8 cellular contexts compared by ENCODE assay signal in the genomic region with DNA sequence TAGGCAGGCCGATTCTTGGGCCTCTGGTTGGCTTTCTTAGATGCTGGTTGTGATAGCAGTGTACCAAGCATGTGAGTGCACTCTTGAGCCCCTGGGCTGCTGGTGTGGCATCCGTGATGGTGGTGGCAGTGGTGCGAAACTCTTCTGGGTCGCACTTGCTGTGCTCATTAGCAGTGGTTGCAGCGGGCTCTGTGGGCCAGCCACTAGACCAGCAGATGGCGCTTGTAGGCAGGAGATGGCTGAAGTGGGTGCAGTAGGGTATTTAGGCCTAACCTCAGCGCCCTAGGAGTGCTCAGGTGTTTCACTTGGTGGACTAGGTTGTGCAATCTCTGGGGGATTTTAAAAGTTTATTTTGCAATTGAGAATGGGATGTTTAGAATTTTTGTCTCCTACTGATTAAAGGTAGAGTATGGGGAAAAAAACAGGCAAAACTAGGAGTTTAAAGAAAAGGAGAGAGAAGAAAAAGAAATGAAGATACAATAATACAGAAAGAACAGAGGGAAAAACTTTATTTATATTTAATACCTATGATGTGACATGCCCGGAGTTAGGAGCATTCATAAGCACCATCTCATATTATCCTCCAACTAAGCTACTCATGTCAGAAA. TPM values are rescaled to one million over a fixed set of nuclear protein-coding genes. Genes with fewer than 3 reads are reported as not detected.
DNase-seq lines count a peak whose midpoint lies in the region; ATAC-seq and TF ChIP-seq lines count a peak whose summit lies in the region.

No MANE protein-coding gene starts in this region.

- TF ChIP-seq CTCF in choroid plexus epithelial cell (conservative IDR thresholded peaks at IDR 0.05; ENCODE audit: low read depth, low read length), result peak; percentile 93
- TF ChIP-seq CTCF in right lobe of liver (IDR thresholded peaks at IDR 0.05), result peak; percentile 44 to 74 (median 58)

- H3K9me3 ChIP-seq in right lobe of liver, result peaks cover 0 to 4% (median 2%) of the 10 kb centered on the region in 4 donors

- ATAC-seq in right lobe of liver, result peak; percentile 50 to 66 (median 62)
- no peak for ATAC-seq in GM19463 (IDR thresholded peaks at IDR 0.05; ENCODE audit: unreplicated experiment)

- no peak for TF ChIP-seq POLR2A in right lobe of liver (IDR thresholded peaks at IDR 0.05)

- DNase-seq in SKM-1 treated with dmso at 0.1 percent for 144 hours (lab: John Stamatoyannopoulos, UW; ENCODE audit: unreplicated experiment) (peak; percentile 31), SKM-1 (lab: John Stamatoyannopoulos, UW; ENCODE audit: unreplicated experiment) (no peak), NCI-H345 (lab: John Stamatoyannopoulos, UW) (peak; percentile 54), choroid plexus epithelial cell (ENCODE audit: low read depth) (peak; percentile 61), right lobe of liver (peak; percentile 62 to 71 (median 63))
- peak; percentile 70 for DNase-seq in activated CD4-positive, alpha-beta T cell treated with anti-CD3 and anti-CD28 coated beads, Interleukin-2, amount 50 U/mL, for 1 hour
- DNase-seq in stimulated activated CD8-positive, alpha-beta memory T cell treated with anti-CD3 and anti-CD28 coated beads, Interleukin-4, amount 100 ng/mL, for 24 hours (ENCODE audit: low read depth), result peak; percentile 49

- H3K4me3 ChIP-seq in choroid plexus epithelial cell (ENCODE audit: low read depth, low read length) (no peak overlapping the region), right lobe of liver (no peak overlapping the region)

- intact Hi-C loops in right lobe of liver (cut with DNase I), result no loop called here

- no peaks in the 10 kb centered on the region for H3K36me3 ChIP-seq in right lobe of liver

- peaks cover 0 to 7% (median 2%) of the 10 kb centered on the region in 4 donors for H3K4me1 ChIP-seq in right lobe of liver

- 20% methylated on average over 8 of the region's 8 CpGs for WGBS in right lobe of liver (ENCODE audit: insufficient coverage, low coverage, low lambda C conversion rate, missing lambda C conversion rate)

- no peaks in the 10 kb centered on the region for H3K27me3 ChIP-seq in right lobe of liver

- no peak overlapping the region for H3K27ac ChIP-seq in right lobe of liver

RNA-seq across cellular contexts. Expression of a gene that starts 4.3 kb away (rescaled TPM):
- 1 to 10 TPM; 1.8 to 4.6 (median 3.4) TPM for total RNA-seq in right lobe of liver

RNA-seq across cellular contexts. Expression of a gene that starts 17.0 kb away (rescaled TPM):
- total RNA-seq in right lobe of liver, result 1 to 10 TPM; 2.3 to 7.0 (median 4.8) TPM

RNA-seq across cellular contexts. Expression of a gene that starts 28.5 kb away (rescaled TPM):
- total RNA-seq in right lobe of liver, result 1 to 10 TPM; 2.2 to 6.0 (median 3.8) TPM

RNA-seq across cellular contexts. Expression of a gene that starts 43.3 kb away (rescaled TPM):
- 10 to 100 TPM in 1 of 6 experiments, 1 to 10 TPM in 5; 1.1 to 10.8 (median 3.1) TPM for total RNA-seq in right lobe of liver

RNA-seq across cellular contexts. Expression of a gene that starts 43.3 kb away (rescaled TPM):
- total RNA-seq in right lobe of liver, result 1 to 10 TPM in 2 of 6 experiments, under 1 TPM in 4; 0.31 to 1.6 (median 0.93) TPM
